ENCODE assay signal across 7 cellular contexts in the genomic region with DNA sequence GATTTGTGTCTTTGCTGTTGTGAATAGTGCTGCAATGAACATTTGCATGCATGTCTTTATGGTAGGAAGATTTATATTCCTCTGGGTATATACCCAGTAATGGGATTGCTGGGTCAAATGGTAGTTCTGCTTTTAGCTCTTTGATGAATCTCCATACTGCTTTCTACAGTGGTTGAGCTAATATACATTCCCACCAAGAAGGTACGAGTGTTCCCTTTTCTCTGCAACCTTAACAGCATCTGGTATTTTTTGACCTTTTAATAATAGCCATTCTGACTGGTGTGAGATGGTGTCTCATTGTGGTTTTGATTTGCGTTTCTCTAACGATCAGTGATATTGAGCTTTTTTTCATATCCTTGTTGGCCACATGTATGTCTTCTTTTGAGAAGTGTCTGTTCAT.
A peak's percentile ranks its signal among the peaks of the same experiment; 100 is the strongest.
DNase-seq lines count a peak whose midpoint lies in the region; ATAC-seq, FAIRE-seq and TF ChIP-seq lines count a peak whose summit lies in the region.
"Not testable (repeated sequence)": the region's sequence is repeated elsewhere in the genome, so short reads cannot be mapped to it uniquely, and the experiment has no call there.

No MANE protein-coding gene starts in this region.

- peaks cover 12% of the 10 kb centered on the region for H3K4me1 ChIP-seq in Karpas-422 (ENCODE audit: low read length)

- H3K9me2 ChIP-seq in Karpas-422 (replicated peaks; ENCODE audit: insufficient read depth, low read length): not testable (repeated sequence)

- BruUV-seq in Calu3 (replicated peaks; lab: Mats Ljungman, UMichigan): not testable (repeated sequence)

- not testable (repeated sequence) for H3K9ac ChIP-seq in Karpas-422 (ENCODE audit: low read length)

- H3K27me3 ChIP-seq in Karpas-422 (ENCODE audit: low read length): not testable (repeated sequence)

- H3K4me2 ChIP-seq in Karpas-422 (ENCODE audit: low read depth, low read length, poor library complexity, severe bottlenecking): peak overlapping the region; percentile 44

- not testable (repeated sequence) for H4K20me1 ChIP-seq in Karpas-422 (ENCODE audit: insufficient read depth, low read depth, low read length)

- intact Hi-C loops in Calu3 (cut with micrococcal nuclease; ENCODE audit: unreplicated experiment): not testable (repeated sequence)

- TF ChIP-seq CTCF in Calu3 (IDR thresholded peaks at IDR 0.05; ENCODE audit: unreplicated experiment): not testable (repeated sequence)

- peak; percentile 23 for FAIRE-seq in H54 (lab: Jason Lieb, UNC)

- DNase-seq in Calu3; H54 (ENCODE audit: insufficient read length, low spot score); Karpas-422; stimulated activated naive B cell treated with anti-CD40 and anti-IgM and Interleukin-4, amounts not matched to agents 10 μg/mL and 1 μg/mL and 100 μg/mL, for 72 hours: not testable (repeated sequence)
- DNase-seq in DMS153 treated with DMSO at 0.1 percent for 48 hours (lab: John Stamatoyannopoulos, UW; ENCODE audit: unreplicated experiment): peak; percentile 55
- DNase-seq in NCI-H748 (lab: John Stamatoyannopoulos, UW; ENCODE audit: unreplicated experiment): peak; percentile 35

- not testable (repeated sequence) for H3K36me3 Mint-ChIP-seq in Calu3 (ENCODE audit: insufficient read depth, unreplicated experiment)
- peaks cover 54% of the 10 kb centered on the region for H3K36me3 Mint-ChIP-seq in stimulated activated memory B cell treated with anti-CD40 and anti-IgM and Interleukin-4, amounts not matched to agents 10 μg/mL and 1 μg/mL and 100 μg/mL, for 72 hours
- peaks cover 29 to 48% of the 10 kb centered on the region in 2 donors for H3K36me3 Mint-ChIP-seq in stimulated activated naive B cell treated with anti-CD40 and anti-IgM and Interleukin-4, amounts not matched to agents 10 μg/mL and 1 μg/mL and 100 μg/mL, for 72 hours

- not testable (repeated sequence) for H3K36me3 ChIP-seq in Karpas-422 (ENCODE audit: insufficient read depth, low read length)

- ATAC-seq in stimulated activated memory B cell treated with anti-CD40 and anti-IgM and Interleukin-4, amounts not matched to agents 10 μg/mL and 1 μg/mL and 100 μg/mL, for 72 hours: peak; percentile 45
- ATAC-seq in stimulated activated naive B cell treated with anti-CD40 and anti-IgM and Interleukin-4, amounts not matched to agents 10 μg/mL and 1 μg/mL and 100 μg/mL, for 72 hours (replicated peaks): peak; percentile 83 to 84

- H3K79me2 ChIP-seq in Karpas-422 (ENCODE audit: low read length): not testable (repeated sequence)

- not testable (repeated sequence) for TF ChIP-seq POLR2A in H54 (IDR thresholded peaks at IDR 0.05; ENCODE audit: low read depth, low read length)

- CTCF ChIA-PET in Calu3 (lab: Charles Lee): not testable (repeated sequence)

- not testable (repeated sequence) for H3K9me3 Mint-ChIP-seq in Calu3 (ENCODE audit: low read depth, unreplicated experiment); stimulated activated memory B cell treated with anti-CD40 and anti-IgM and Interleukin-4, amounts not matched to agents 10 μg/mL and 1 μg/mL and 100 μg/mL, for 72 hours; stimulated activated naive B cell treated with anti-CD40 and anti-IgM and Interleukin-4, amounts not matched to agents 10 μg/mL and 1 μg/mL and 100 μg/mL, for 72 hours

- not testable (repeated sequence) for H3K4me3 Mint-ChIP-seq in Calu3 (ENCODE audit: low read depth, unreplicated experiment); stimulated activated memory B cell treated with anti-CD40 and anti-IgM and Interleukin-4, amounts not matched to agents 10 μg/mL and 1 μg/mL and 100 μg/mL, for 72 hours; stimulated activated naive B cell treated with anti-CD40 and anti-IgM and Interleukin-4, amounts not matched to agents 10 μg/mL and 1 μg/mL and 100 μg/mL, for 72 hours

- not testable (repeated sequence) for H3K9me3 ChIP-seq in Karpas-422 (ENCODE audit: low read length)

- H3K27ac ChIP-seq in Karpas-422 (ENCODE audit: low read length): peak overlapping the region; percentile 36; the same call in 1 of the 2 replicates

- H2AFZ ChIP-seq in Karpas-422 (ENCODE audit: low read length): not testable (repeated sequence)

- H3K27ac Mint-ChIP-seq in Calu3 (ENCODE audit: unreplicated experiment): peak overlapping the region; percentile 54
- H3K27ac Mint-ChIP-seq in stimulated activated memory B cell treated with anti-CD40 and anti-IgM and Interleukin-4, amounts not matched to agents 10 μg/mL and 1 μg/mL and 100 μg/mL, for 72 hours; stimulated activated naive B cell treated with anti-CD40 and anti-IgM and Interleukin-4, amounts not matched to agents 10 μg/mL and 1 μg/mL and 100 μg/mL, for 72 hours: not testable (repeated sequence)

- peaks cover 11% of the 10 kb centered on the region for H3K4me1 Mint-ChIP-seq in Calu3 (ENCODE audit: low read depth, unreplicated experiment)
- peaks cover 18% of the 10 kb centered on the region for H3K4me1 Mint-ChIP-seq in stimulated activated memory B cell treated with anti-CD40 and anti-IgM and Interleukin-4, amounts not matched to agents 10 μg/mL and 1 μg/mL and 100 μg/mL, for 72 hours
- H3K4me1 Mint-ChIP-seq in stimulated activated naive B cell treated with anti-CD40 and anti-IgM and Interleukin-4, amounts not matched to agents 10 μg/mL and 1 μg/mL and 100 μg/mL, for 72 hours: peaks cover 8 to 14% of the 10 kb centered on the region in 2 donors

- not testable (repeated sequence) for H3K4me3 ChIP-seq in Karpas-422 (ENCODE audit: low read length)

- H3K27me3 Mint-ChIP-seq in Calu3 (ENCODE audit: unreplicated experiment); stimulated activated memory B cell treated with anti-CD40 and anti-IgM and Interleukin-4, amounts not matched to agents 10 μg/mL and 1 μg/mL and 100 μg/mL, for 72 hours; stimulated activated naive B cell treated with anti-CD40 and anti-IgM and Interleukin-4, amounts not matched to agents 10 μg/mL and 1 μg/mL and 100 μg/mL, for 72 hours: not testable (repeated sequence)
